14 cellular contexts compared by ENCODE assay signal in genomic region chr21:39036581-39036980, GRCh38.
A peak's percentile ranks its signal among the peaks of the same experiment; 100 is the strongest.
DNase-seq lines count a peak whose midpoint lies in the region; ATAC-seq and TF ChIP-seq lines count a peak whose summit lies in the region.
"Had no signal": no experiment of that assay in that cellular context is flagged by ENCODE, and none has a peak within 500 bp of the region (broad histone marks: within the 10 kb centered on the region; RNA-seq: fewer than 3 reads in every experiment).

No MANE protein-coding gene starts in this region.

- no peaks in the 10 kb centered on the region for H3K36me3 Mint-ChIP-seq in neural progenitor cell
- H3K36me3 Mint-ChIP-seq: CD8-positive, alpha-beta T cell had no signal

- TF ChIP-seq CTCF in Loucy (conservative IDR thresholded peaks at IDR 0.05; ENCODE audit: low read length) (no peak), liver (IDR thresholded peaks at IDR 0.05; ENCODE audit: low read depth, low read length, missing input control) (no peak), neural progenitor cell (IDR thresholded peaks at IDR 0.05) (no peak), thyroid gland (IDR thresholded peaks at IDR 0.05) (no peak)

- H3K4me3 Mint-ChIP-seq in neural progenitor cell, result no peak overlapping the region
- H3K4me3 Mint-ChIP-seq: CD14-positive monocyte; CD8-positive, alpha-beta T cell; H9 had no signal

- no peaks in the 10 kb centered on the region for H3K36me3 ChIP-seq in Loucy (ENCODE audit: insufficient read depth, low read length)
- no peaks in the 10 kb centered on the region for H3K36me3 ChIP-seq in liver (ENCODE audit: control insufficient read depth in 4 of 4, insufficient read depth in 3 of 4, low read depth in 1 of 4, low read length in 3 of 4)
- no peaks in the 10 kb centered on the region for H3K36me3 ChIP-seq in neural progenitor cell
- no peaks in the 10 kb centered on the region for H3K36me3 ChIP-seq in thyroid gland
- H3K36me3 ChIP-seq: BLaER1 had no signal

- H3K4me2 ChIP-seq in Loucy (ENCODE audit: low read depth, low read length, poor library complexity, severe bottlenecking) (no peak overlapping the region), neural progenitor cell (no peak overlapping the region)
- H3K4me2 ChIP-seq: BLaER1 had no signal

- no peak overlapping the region for H3K9ac ChIP-seq in Loucy (ENCODE audit: low read depth, low read length, poor library complexity, severe bottlenecking)
- H3K9ac ChIP-seq in liver (ENCODE audit: low read depth in 1 of 2, low read length in 2 of 2), result no peak overlapping the region
- H3K9ac ChIP-seq in neural progenitor cell, result no peak overlapping the region
- H3K9ac ChIP-seq: BLaER1 had no signal

- no peak for TF ChIP-seq POLR2A in thyroid gland (IDR thresholded peaks at IDR 0.05)

- intact Hi-C loops in thyroid gland (cut with DNase I), result loop anchor here (10.0 kb wide), 3 partner anchors 48 to 302 kb away; partner anchors contain the start of gene ETS2

- no peaks in the 10 kb centered on the region for H3K79me2 ChIP-seq in Loucy (ENCODE audit: insufficient read depth, low read length)
- no peaks in the 10 kb centered on the region for H3K79me2 ChIP-seq in neural progenitor cell (ENCODE audit: low read depth)

- WGBS in liver, result 66% methylated on average over 8 of the region's 8 CpGs
- 76 to 78% methylated on average over 8 of the region's 8 CpGs for WGBS in thyroid gland, 2 donors

- no peaks in the 10 kb centered on the region for H4K20me1 ChIP-seq in Loucy (ENCODE audit: insufficient read depth, low read length, poor library complexity, severe bottlenecking)
- no peaks in the 10 kb centered on the region for H4K20me1 ChIP-seq in neural progenitor cell (ENCODE audit: low read depth)
- H4K20me1 ChIP-seq: BLaER1 had no signal

- H2AFZ ChIP-seq in Loucy (ENCODE audit: low read length) (0 out of 2 replicates have a peak overlapping the region, but pooled peaks have one; percentile 44), neural progenitor cell (replicated peaks) (no peak overlapping the region)

- H3F3A ChIP-seq in Loucy (ENCODE audit: low read depth) (no peaks in the 10 kb centered on the region), neural progenitor cell (ENCODE audit: low read depth) (no peaks in the 10 kb centered on the region)

- H3K27ac ChIP-seq in liver (ENCODE audit: low read depth in 1 of 2, low read length in 2 of 2) (no peak overlapping the region), neural progenitor cell (no peak overlapping the region), thyroid gland (no peak overlapping the region)
- H3K27ac ChIP-seq: BLaER1 had no signal

- peak overlapping the region; percentile 58 for H3K27ac Mint-ChIP-seq in neural progenitor cell
- H3K27ac Mint-ChIP-seq: CD8-positive, alpha-beta T cell had no signal

- peaks cover 2% of the 10 kb centered on the region for H3K27me3 Mint-ChIP-seq in neural progenitor cell (ENCODE audit: insufficient read depth, low read depth)

- TF ChIP-seq RAD21 in liver (IDR thresholded peaks at IDR 0.05), result no peak

- no peak for DNase-seq in neural progenitor cell (ENCODE audit: low spot score)
- no peak for DNase-seq in thyroid gland
- DNase-seq: Calu3; CD8-positive, alpha-beta T cell; DND-41; EL; H9 had no signal

- H3K9me3 Mint-ChIP-seq in neural progenitor cell, result peaks cover 3% of the 10 kb centered on the region
- H3K9me3 Mint-ChIP-seq: CD14-positive monocyte; CD8-positive, alpha-beta T cell; H9 had no signal

- H3K4me1 ChIP-seq in Loucy (ENCODE audit: insufficient read depth, low read length, poor library complexity, severe bottlenecking) (peaks cover 43% of the 10 kb centered on the region), liver (ENCODE audit: control insufficient read depth in 4 of 4, insufficient read depth in 4 of 4, low read length in 3 of 4) (peaks cover 4 to 15% (median 6%) of the 10 kb centered on the region in 4 donors), neural progenitor cell (no peaks in the 10 kb centered on the region), thyroid gland (peaks cover 17 to 20% of the 10 kb centered on the region in 2 donors)

- ATAC-seq in HG03175 (IDR thresholded peaks at IDR 0.05; ENCODE audit: unreplicated experiment) (no peak), GM21423 (IDR thresholded peaks at IDR 0.05; ENCODE audit: unreplicated experiment) (no peak)
- ATAC-seq: CD8-positive, alpha-beta T cell; GM12878 had no signal

- H3K9me3 ChIP-seq in Loucy (ENCODE audit: insufficient read depth, low read depth, low read length) (no peaks in the 10 kb centered on the region), liver (ENCODE audit: control insufficient read depth in 4 of 4, low read length in 3 of 4) (no peaks in the 10 kb centered on the region), neural progenitor cell (ENCODE audit: low read depth) (no peaks in the 10 kb centered on the region), thyroid gland (no peaks in the 10 kb centered on the region)
- H3K9me3 ChIP-seq: BLaER1 had no signal

- no peaks in the 10 kb centered on the region for H3K27me3 ChIP-seq in Loucy (ENCODE audit: insufficient read depth, low read length, poor library complexity, severe bottlenecking)
- H3K27me3 ChIP-seq in liver (ENCODE audit: control insufficient read depth in 4 of 4, insufficient read depth in 4 of 4, low read length in 3 of 4), result no peaks in the 10 kb centered on the region
- H3K27me3 ChIP-seq in neural progenitor cell, result no peaks in the 10 kb centered on the region
- no peaks in the 10 kb centered on the region for H3K27me3 ChIP-seq in thyroid gland

- H3K4me1 Mint-ChIP-seq in neural progenitor cell, result peaks cover 26% of the 10 kb centered on the region

- no peaks in the 10 kb centered on the region for H3K9me2 ChIP-seq in Loucy (replicated peaks; ENCODE audit: low read depth, low read length)

- H3K4me3 ChIP-seq in Loucy (ENCODE audit: low read length, poor library complexity, severe bottlenecking) (no peak overlapping the region), liver (ENCODE audit: low read depth in 1 of 3, low read length in 3 of 3) (no peak overlapping the region), neural progenitor cell (no peak overlapping the region), thyroid gland (replicated peaks in 1 of 3) (no peak overlapping the region)
- H3K4me3 ChIP-seq: BLaER1, GM12878 had no signal

TF ChIP-seq in liver, 16 proteins besides CTCF, POLR2A, EP300 and RAD21 (continues in another document):
- no peak for TF ChIP-seq ATF3 (IDR thresholded peaks at IDR 0.05)
- TF ChIP-seq MAX (IDR thresholded peaks at IDR 0.05), result peak; percentile 99
- no peak for TF ChIP-seq FOXA1 (IDR thresholded peaks at IDR 0.05)
- TF ChIP-seq ZBTB33 (IDR thresholded peaks at IDR 0.05), result no peak
- TF ChIP-seq RXRA (IDR thresholded peaks at IDR 0.05), result peak; percentile 14 to 18
- no peak for TF ChIP-seq GABPA (IDR thresholded peaks at IDR 0.05 in 1 of 2, conservative IDR thresholded peaks at IDR 0.05 in 1 of 2)
- no peak for TF ChIP-seq NR2F2 (IDR thresholded peaks at IDR 0.05)
- TF ChIP-seq JUND (IDR thresholded peaks at IDR 0.05), result no peak
- TF ChIP-seq HNF4G (IDR thresholded peaks at IDR 0.05), result no peak
- no peak for TF ChIP-seq REST (IDR thresholded peaks at IDR 0.05)
- TF ChIP-seq FOXA2 (IDR thresholded peaks at IDR 0.05), result no peak
- TF ChIP-seq TAF1 (conservative IDR thresholded peaks at IDR 0.05), result no peak
- peak; percentile 19 for TF ChIP-seq SP1 (IDR thresholded peaks at IDR 0.05)
- no peak for TF ChIP-seq EGR1 (IDR thresholded peaks at IDR 0.05; ENCODE audit: low read depth in 2 of 2)
